ENCODE assay signal across 14 cellular contexts in the genomic region with DNA sequence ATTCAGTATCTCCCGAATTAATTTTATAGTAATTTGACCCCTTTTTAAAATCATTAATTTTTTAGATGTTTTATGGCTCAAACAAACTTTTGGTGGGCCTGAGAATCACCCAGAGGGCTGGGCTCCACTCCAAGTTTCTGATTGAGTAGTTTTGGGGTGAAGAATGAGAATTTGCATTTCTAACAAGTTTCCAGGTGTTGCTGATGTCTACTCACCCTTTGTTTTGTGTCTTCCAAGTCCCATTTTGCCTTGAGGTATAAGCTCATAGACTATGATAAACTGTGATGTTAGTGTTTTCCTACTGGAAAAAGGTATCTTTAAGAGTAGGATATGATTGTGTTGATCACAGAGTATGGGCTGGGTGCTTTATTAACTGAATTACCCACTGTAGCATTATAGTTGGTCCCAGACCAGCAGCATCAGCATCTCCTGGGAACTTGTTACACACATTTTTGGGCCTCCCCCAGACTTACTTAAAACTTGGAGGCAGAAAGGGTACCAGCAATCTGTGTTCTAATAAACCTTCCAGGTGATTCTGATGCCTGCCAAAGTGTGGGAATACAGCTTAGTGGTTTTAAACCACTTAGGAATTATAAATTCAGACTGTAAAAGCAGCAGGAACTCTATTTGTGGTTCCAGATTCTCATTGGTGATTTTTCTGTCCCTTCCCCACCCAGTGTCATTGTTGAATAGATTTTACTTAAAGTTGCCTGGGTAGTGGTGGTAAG. TPM values are rescaled to one million over a fixed set of nuclear protein-coding genes. Genes with fewer than 3 reads are reported as not detected.
DNase-seq lines count a peak whose midpoint lies in the region; ATAC-seq, FAIRE-seq and TF ChIP-seq lines count a peak whose summit lies in the region.
"Had no signal": no experiment of that assay in that cellular context is flagged by ENCODE, and none has a peak within 500 bp of the region (broad histone marks: within the 10 kb centered on the region; RNA-seq: fewer than 3 reads in every experiment).

No MANE protein-coding gene starts in this region.

- no peak overlapping the region for H2AFZ ChIP-seq in GM23248

- H3K79me2 ChIP-seq in GM23248 (ENCODE audit: insufficient read depth) = peaks cover 2% of the 10 kb centered on the region

- ATAC-seq in GM19328 (IDR thresholded peaks at IDR 0.05; ENCODE audit: unreplicated experiment) = peak; percentile 64
- ATAC-seq in HG02588 (IDR thresholded peaks at IDR 0.05; ENCODE audit: unreplicated experiment) = peak; percentile 64
- ATAC-seq in HG03442 (IDR thresholded peaks at IDR 0.05; ENCODE audit: unreplicated experiment) = peak; percentile 55
- no peak for ATAC-seq in Right ventricle myocardium inferior
- ATAC-seq: T-helper 17 cell had no signal

- H3K36me3 ChIP-seq in GM23248 (ENCODE audit: low read depth) = no peaks in the 10 kb centered on the region

- H3K4me1 ChIP-seq in GM23248 (ENCODE audit: insufficient read depth) = no peaks in the 10 kb centered on the region

- peak; percentile 75 for FAIRE-seq in GM12891 (lab: Jason Lieb, UNC)
- FAIRE-seq: D721Med had no signal

- H3K9me3 ChIP-seq in GM23248 (ENCODE audit: low read depth) = no peaks in the 10 kb centered on the region

- no peak overlapping the region for H3K27ac ChIP-seq in GM23248

- H3K4me2 ChIP-seq in GM23248 (ENCODE audit: unreplicated experiment) = no peak overlapping the region

- no peak for DNase-seq in GM12891 (ENCODE audit: insufficient read length, low spot score)
- no peak for DNase-seq in COLO829 (ENCODE audit: low spot score)
- no peak for DNase-seq in stimulated activated CD4-positive, alpha-beta T cell treated with anti-CD3 and anti-CD28 coated beads, Interleukin-2, amount 100 ng/mL, for 48 hours
- DNase-seq in GM23248 = no peak
- no peak for DNase-seq in Right ventricle myocardium inferior (ENCODE audit: missing footprints)
- DNase-seq: activated CD4-positive, alpha-beta T cell treated with anti-CD3 and anti-CD28 coated beads for 1 hour; activated naive CD8-positive, alpha-beta T cell treated with anti-CD3 and anti-CD28 coated beads for 36 hours; effector memory CD4-positive, alpha-beta T cell; hypothalamus; T-helper 17 cell had no signal

- H3K9me2 ChIP-seq in GM23248 (ENCODE audit: insufficient read depth) = no peaks in the 10 kb centered on the region

- TF ChIP-seq POLR2A in GM12891 (IDR thresholded peaks at IDR 0.05; ENCODE audit: low read depth, low read length) = no peak

- in situ Hi-C loops in GM23248 (cut with MboI) = no loop called here

- intact Hi-C loops in Right ventricle myocardium inferior (cut with DNase I) = no loop called here

- 14 to 63% methylated on average over 1 of the region's 1 CpG for WGBS in GM23248 (ENCODE audit: low coverage in 1 of 2, low lambda C conversion rate in 2 of 2, missing lambda C conversion rate in 2 of 2), 2 experiments

- H3K27me3 ChIP-seq in GM23248 (replicated peaks; ENCODE audit: insufficient read depth) = no peaks in the 10 kb centered on the region

- H3F3A ChIP-seq in GM23248 (ENCODE audit: insufficient read depth) = no peaks in the 10 kb centered on the region

- H3K4me3 ChIP-seq in GM23248 = no peak overlapping the region

- H3K9ac ChIP-seq in GM23248 = no peak overlapping the region

- no peaks in the 10 kb centered on the region; the same call in 1 of the 2 replicates for H4K20me1 ChIP-seq in GM23248 (ENCODE audit: insufficient read depth)

TF ChIP-seq in GM12891, 5 proteins besides CTCF, POLR2A, EP300 and RAD21:
- TF ChIP-seq SPI1 (IDR thresholded peaks at IDR 0.05; ENCODE audit: low read depth, low read length) (no peak), POLR2AphosphoS5 (IDR thresholded peaks at IDR 0.05; ENCODE audit: low read depth, low read length) (no peak), POU2F2 (IDR thresholded peaks at IDR 0.05; ENCODE audit: low read depth, low read length) (no peak), TAF1 (IDR thresholded peaks at IDR 0.05; ENCODE audit: low read depth, low read length) (no peak), PAX5 (IDR thresholded peaks at IDR 0.05; ENCODE audit: insufficient read depth, low read length, severe bottlenecking) (no peak)

RNA-seq across cellular contexts. Expression of a gene that starts 19.1 kb away (rescaled TPM):
- 3.8 TPM for polyA plus RNA-seq in GM12891 (2012; ENCODE audit: low read depth, missing spikeins)
- 4.4 and 6.5 TPM in 2 replicates for total RNA-seq in GM23248 (2014; rRNA removed; shearing (Covaris generic))
- 0.25 and 0.46 TPM in 2 replicates for polyA plus RNA-seq in GM23248 (2016; fragmentation: Nextera tagmentation; extraction: Ambion mirVana)
- 8.7 TPM for total RNA-seq in Right ventricle myocardium inferior
